Comparison of ENCODE assay signal across 11 cellular contexts in the genomic region with DNA sequence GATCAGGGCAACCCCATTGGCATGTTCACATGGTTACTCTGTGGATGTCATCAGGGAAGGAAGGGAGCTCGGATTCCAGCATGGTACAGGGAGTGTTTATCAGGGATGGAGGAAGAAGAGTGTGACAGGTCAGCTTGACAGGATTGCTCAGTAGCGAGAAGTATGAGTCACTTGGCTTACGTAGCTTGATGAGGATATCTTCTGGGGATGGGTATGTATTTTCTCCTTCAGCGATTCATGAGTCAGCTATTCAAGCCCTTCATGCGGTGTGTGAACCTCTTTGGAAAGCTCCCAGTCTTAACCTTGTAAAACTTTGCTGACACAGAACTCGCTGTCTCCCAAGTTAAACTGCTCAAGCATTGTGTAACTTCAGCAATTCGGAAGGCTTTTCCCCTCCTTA.
DNase-seq lines count a peak whose midpoint lies in the region; ATAC-seq and TF ChIP-seq lines count a peak whose summit lies in the region.
"Had no signal": no experiment of that assay in that cellular context is flagged by ENCODE, and none has a peak within 500 bp of the region (broad histone marks: within the 10 kb centered on the region; RNA-seq: fewer than 3 reads in every experiment).

No MANE protein-coding gene starts in this region.

- H3K4me3 ChIP-seq in uterus: no peak overlapping the region

- H3K4me3 Mint-ChIP-seq in activated T-helper 17 cell treated with anti-CD3 and anti-CD28 coated beads, Interleukin-2, amount 50 U/mL, for 72 hours: no peak overlapping the region
- H3K4me3 Mint-ChIP-seq: brain had no signal

- H3K27me3 ChIP-seq in uterus: no peaks in the 10 kb centered on the region

- H3K36me3 ChIP-seq in uterus: no peaks in the 10 kb centered on the region

- TF ChIP-seq CTCF in uterus (IDR thresholded peaks at IDR 0.05): no peak

- peaks cover 13% of the 10 kb centered on the region for H3K4me1 Mint-ChIP-seq in activated T-helper 17 cell treated with anti-CD3 and anti-CD28 coated beads, Interleukin-2, amount 50 U/mL, for 72 hours
- H3K4me1 Mint-ChIP-seq: brain had no signal

- intact Hi-C loops in uterus (cut with DNase I; ENCODE audit: low total_unique reads): no loop called here

- no peaks in the 10 kb centered on the region for H3K27me3 Mint-ChIP-seq in activated T-helper 17 cell treated with anti-CD3 and anti-CD28 coated beads, Interleukin-2, amount 50 U/mL, for 72 hours

- no peak overlapping the region for H3K27ac ChIP-seq in uterus

- peak; percentile 24 for DNase-seq in SIG-M5 treated with dmso at 0.1 percent for 504 hours (lab: John Stamatoyannopoulos, UW; ENCODE audit: unreplicated experiment)
- DNase-seq in SIG-M5 (lab: John Stamatoyannopoulos, UW): no peak
- peak; percentile 50 for DNase-seq in iPS-NIHi7 (ENCODE audit: extremely low spot score)
- DNase-seq in uterus: peak; percentile 19 to 40
- DNase-seq in hypothalamus (lab: John Stamatoyannopoulos, UW): no peak
- no peak for DNase-seq in activated effector memory CD4-positive, alpha-beta T cell treated with anti-CD3 and anti-CD28 coated beads, Interleukin-2, amount 50 U/mL, for 16 hours
- DNase-seq: AML-193, GOT3 had no signal

- peaks cover 8% of the 10 kb centered on the region for H3K9me3 Mint-ChIP-seq in activated T-helper 17 cell treated with anti-CD3 and anti-CD28 coated beads, Interleukin-2, amount 50 U/mL, for 72 hours

- H3K4me1 ChIP-seq in uterus: no peaks in the 10 kb centered on the region

- TF ChIP-seq POLR2A in uterus (IDR thresholded peaks at IDR 0.05): no peak

- no peak overlapping the region for H3K27ac Mint-ChIP-seq in activated T-helper 17 cell treated with anti-CD3 and anti-CD28 coated beads, Interleukin-2, amount 50 U/mL, for 72 hours
- H3K27ac Mint-ChIP-seq: brain had no signal

- no peaks in the 10 kb centered on the region for H3K36me3 Mint-ChIP-seq in activated T-helper 17 cell treated with anti-CD3 and anti-CD28 coated beads, Interleukin-2, amount 50 U/mL, for 72 hours (ENCODE audit: low read depth)
- H3K36me3 Mint-ChIP-seq: brain had no signal

- H3K9me3 ChIP-seq in uterus: no peaks in the 10 kb centered on the region

- ATAC-seq in activated T-helper 17 cell treated with anti-CD3 and anti-CD28 coated beads, Interleukin-2, amount 50 U/mL, for 72 hours (replicated peaks): peak; percentile 16
- ATAC-seq in GM21717 (IDR thresholded peaks at IDR 0.05; ENCODE audit: unreplicated experiment): no peak

Comparison
In these comparisons a context has a peak if more than half of its experiments do, and no peak if none do; other contexts are left out.
1. DNase-seq: peak in SIG-M5 treated with dmso at 0.1 percent for 504 hours (single experiment), iPS-NIHi7 (single experiment) and uterus (2 of 2); none in SIG-M5 (single experiment), hypothalamus (0 of 51) and activated effector memory CD4-positive, alpha-beta T cell treated with anti-CD3 and anti-CD28 coated beads, Interleukin-2, amount 50 U/mL, for 16 hours (single experiment).